28 cellular contexts compared by ENCODE assay signal in the genomic region with DNA sequence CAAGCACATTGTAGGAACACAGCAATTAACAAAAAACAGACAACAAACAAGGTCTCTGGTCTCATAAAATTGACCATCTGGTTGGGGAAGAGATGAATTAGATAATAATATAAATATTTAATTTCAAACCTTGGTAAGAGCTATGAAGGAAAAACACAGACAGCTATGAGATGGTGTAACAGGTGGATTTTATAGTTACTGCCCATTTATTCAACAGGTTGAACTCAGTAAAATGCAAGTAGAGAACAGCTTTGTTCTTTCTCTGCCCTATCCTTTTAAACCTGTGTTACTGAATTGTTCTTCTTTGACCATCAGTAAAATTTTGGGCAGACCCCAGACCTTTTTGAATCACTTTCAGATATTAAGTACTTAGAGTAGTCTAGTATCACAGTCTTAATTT.
"Had no signal": no experiment of that assay in that cellular context is flagged by ENCODE, and none has a peak within 500 bp of the region (broad histone marks: within the 10 kb centered on the region; RNA-seq: fewer than 3 reads in every experiment).

No MANE protein-coding gene starts in this region.

- H3K4me3 ChIP-seq: stomach, suprapubic skin, testis, thoracic aorta, thyroid gland, tibial artery, tibial nerve, transverse colon, upper lobe of left lung, upper lobe of right lung, uterus, vagina had no signal

- H3K36me3 Mint-ChIP-seq: stimulated activated effector memory CD8-positive, alpha-beta T cell treated with anti-CD3 and anti-CD28 coated beads, Interleukin-12 subunit alpha, Interleukin-12 subunit beta, amount 100 ng/mL, for 72 hours; stimulated activated memory B cell treated with anti-CD40 and anti-IgM and Interleukin-4, amounts not matched to agents 10 μg/mL and 1 μg/mL and 100 μg/mL, for 72 hours; stimulated activated naive B cell treated with anti-CD40 and anti-IgM and Interleukin-4, amounts not matched to agents 10 μg/mL and 1 μg/mL and 100 μg/mL, for 72 hours; type B pancreatic cell had no signal

- ATAC-seq: stimulated activated effector memory CD8-positive, alpha-beta T cell treated with anti-CD3 and anti-CD28 coated beads, Interleukin-12 subunit alpha, Interleukin-12 subunit beta, amount 100 ng/mL, for 72 hours; stimulated activated memory B cell treated with anti-CD40 and anti-IgM and Interleukin-4, amounts not matched to agents 10 μg/mL and 1 μg/mL and 100 μg/mL, for 72 hours; stimulated activated naive B cell treated with anti-CD40 and anti-IgM and Interleukin-4, amounts not matched to agents 10 μg/mL and 1 μg/mL and 100 μg/mL, for 72 hours; stimulated activated naive CD8-positive, alpha-beta T cell treated with anti-CD3 and anti-CD28 coated beads, Interleukin-15, amount 100 ng/mL, for 72 hours; stimulated activated naive CD8-positive, alpha-beta T cell treated with anti-CD3 and anti-CD28 coated beads, Interleukin-15, Interleukin-2, amounts not matched to agents 100 U/mL and 50 U/mL, for 24 hours; upper lobe of right lung had no signal

- H3K9me3 ChIP-seq: stomach, suprapubic skin, testis, thoracic aorta, thyroid gland, tibial artery, tibial nerve, transverse colon, upper lobe of left lung, upper lobe of right lung, uterus, vagina had no signal

- H3K4me1 Mint-ChIP-seq: stimulated activated effector memory CD8-positive, alpha-beta T cell treated with anti-CD3 and anti-CD28 coated beads, Interleukin-12 subunit alpha, Interleukin-12 subunit beta, amount 100 ng/mL, for 72 hours; stimulated activated memory B cell treated with anti-CD40 and anti-IgM and Interleukin-4, amounts not matched to agents 10 μg/mL and 1 μg/mL and 100 μg/mL, for 72 hours; stimulated activated naive B cell treated with anti-CD40 and anti-IgM and Interleukin-4, amounts not matched to agents 10 μg/mL and 1 μg/mL and 100 μg/mL, for 72 hours; stimulated activated naive CD8-positive, alpha-beta T cell treated with anti-CD3 and anti-CD28 coated beads, Interleukin-15, amount 100 ng/mL, for 72 hours had no signal

- H3K9me3 Mint-ChIP-seq: stimulated activated effector memory CD8-positive, alpha-beta T cell treated with anti-CD3 and anti-CD28 coated beads, Interleukin-12 subunit alpha, Interleukin-12 subunit beta, amount 100 ng/mL, for 72 hours; stimulated activated memory B cell treated with anti-CD40 and anti-IgM and Interleukin-4, amounts not matched to agents 10 μg/mL and 1 μg/mL and 100 μg/mL, for 72 hours; stimulated activated naive B cell treated with anti-CD40 and anti-IgM and Interleukin-4, amounts not matched to agents 10 μg/mL and 1 μg/mL and 100 μg/mL, for 72 hours; type B pancreatic cell had no signal

- DNase-seq: stimulated activated CD4-positive, alpha-beta T cell treated with anti-CD3 and anti-CD28 coated beads, Interleukin-2, amount 100 ng/mL, for 48 hours; stimulated activated CD4-positive, alpha-beta T cell treated with anti-CD3 and anti-CD28 coated beads, Interleukin-4, amount 100 ng/mL, for 1 hour; stimulated activated CD4-positive, alpha-beta T cell treated with anti-CD3 and anti-CD28 coated beads, Interleukin-4, amount 100 ng/mL, for 24 hours; stimulated activated CD4-positive, alpha-beta T cell treated with anti-CD3 and anti-CD28 coated beads, Interleukin-4, amount 100 ng/mL, for 4 hours; stimulated activated CD8-positive, alpha-beta memory T cell treated with anti-CD3 and anti-CD28 coated beads, Interleukin-4, amount 100 ng/mL, for 48 hours; stimulated activated naive B cell treated with anti-CD40 and anti-IgM and Interleukin-4, amounts not matched to agents 10 μg/mL and 1 μg/mL and 100 μg/mL, for 72 hours; stimulated activated naive CD4-positive, alpha-beta T cell; stimulated activated naive CD4-positive, alpha-beta T cell treated with Interleukin-2 at 50 U/mL for 16 hours; stimulated activated naive CD8-positive, alpha-beta T cell treated with anti-CD3 and anti-CD28 coated beads, Interleukin-15, amount 100 ng/mL, for 72 hours; stimulated activated naive CD8-positive, alpha-beta T cell treated with anti-CD3 and anti-CD28 coated beads, Interleukin-15, Interleukin-2, amounts not matched to agents 100 U/mL and 50 U/mL, for 24 hours; stomach; substantia nigra; testis; thyroid gland; tibial artery; transverse colon; trophoblast cell; upper lobe of left lung; upper lobe of right lung; uterus had no signal

- H3K27me3 Mint-ChIP-seq: type B pancreatic cell had no signal

- H3K4me3 Mint-ChIP-seq: stimulated activated effector memory CD8-positive, alpha-beta T cell treated with anti-CD3 and anti-CD28 coated beads, Interleukin-12 subunit alpha, Interleukin-12 subunit beta, amount 100 ng/mL, for 72 hours; stimulated activated memory B cell treated with anti-CD40 and anti-IgM and Interleukin-4, amounts not matched to agents 10 μg/mL and 1 μg/mL and 100 μg/mL, for 72 hours; stimulated activated naive B cell treated with anti-CD40 and anti-IgM and Interleukin-4, amounts not matched to agents 10 μg/mL and 1 μg/mL and 100 μg/mL, for 72 hours; stimulated activated naive CD8-positive, alpha-beta T cell treated with anti-CD3 and anti-CD28 coated beads, Interleukin-15, amount 100 ng/mL, for 72 hours; stimulated activated naive CD8-positive, alpha-beta T cell treated with anti-CD3 and anti-CD28 coated beads, Interleukin-15, Interleukin-2, amounts not matched to agents 100 ng/mL and 50 ng/mL, for 24 hours; type B pancreatic cell had no signal

- H3K36me3 ChIP-seq: stomach, suprapubic skin, thoracic aorta, thyroid gland, tibial artery, tibial nerve, transverse colon, upper lobe of left lung, upper lobe of right lung, uterus, vagina had no signal

- H3K4me1 ChIP-seq: stomach, suprapubic skin, testis, tibial artery, tibial nerve, transverse colon, upper lobe of left lung, upper lobe of right lung, uterus, vagina had no signal

- H3K27ac ChIP-seq: stomach, suprapubic skin, testis, thoracic aorta, thyroid gland, tibial artery, tibial nerve, transverse colon, upper lobe of left lung, upper lobe of right lung, uterus, vagina had no signal

- H3K27ac Mint-ChIP-seq: stimulated activated effector memory CD8-positive, alpha-beta T cell treated with anti-CD3 and anti-CD28 coated beads, Interleukin-12 subunit alpha, Interleukin-12 subunit beta, amount 100 ng/mL, for 72 hours; stimulated activated memory B cell treated with anti-CD40 and anti-IgM and Interleukin-4, amounts not matched to agents 10 μg/mL and 1 μg/mL and 100 μg/mL, for 72 hours; stimulated activated naive B cell treated with anti-CD40 and anti-IgM and Interleukin-4, amounts not matched to agents 10 μg/mL and 1 μg/mL and 100 μg/mL, for 72 hours; stimulated activated naive CD8-positive, alpha-beta T cell treated with anti-CD3 and anti-CD28 coated beads, Interleukin-15, amount 100 ng/mL, for 72 hours; stimulated activated naive CD8-positive, alpha-beta T cell treated with anti-CD3 and anti-CD28 coated beads, Interleukin-15, Interleukin-2, amounts not matched to agents 100 ng/mL and 50 ng/mL, for 24 hours; type B pancreatic cell had no signal
